In genomic region chr17:1055751-1056645, GRCh38 we compare ENCODE assay signal across 7 cellular contexts. TPM values are rescaled to one million over a fixed set of nuclear protein-coding genes. Genes with fewer than 3 reads are reported as not detected.
DNase-seq lines count a peak whose midpoint lies in the region; ATAC-seq and TF ChIP-seq lines count a peak whose summit lies in the region.

No MANE protein-coding gene starts in this region.

- TF ChIP-seq CTCF in GM12874 (IDR thresholded peaks at IDR 0.05; ENCODE audit: insufficient read depth, low read depth, low read length) (peak; percentile 63), omental fat pad (IDR thresholded peaks at IDR 0.05) (peak in 1 of 3 donors; percentile 12)

- ATAC-seq in omental fat pad (ENCODE audit: low FRiP score) = peak; percentile 45

- DNase-seq in NCI-H2171 treated with DMSO at 0.1 percent for 48 hours (lab: John Stamatoyannopoulos, UW) = peak; percentile 54
- peak; percentile 60 to 68 for DNase-seq in activated T-cell treated with anti-CD3 and anti-CD28 coated beads, Interleukin-2, amount 50 U/mL, for 48 hours
- peak; percentile 39 for DNase-seq in fibroblast of the conjunctiva (ENCODE audit: low read depth)
- DNase-seq in omental fat pad (ENCODE audit: low spot score) = no peak
- no peak for DNase-seq in putamen (ENCODE audit: low spot score)
- DNase-seq in LoVo (ENCODE audit: low spot score) = no peak

RNA-seq across cellular contexts. Expression of gene TIMM22, which starts 59.1 kb away (rescaled TPM):
- total RNA-seq in omental fat pad = 10 to 100 TPM; 10.9 to 18.3 (median 13.4) TPM

Comparison
In these comparisons a context has a peak if more than half of its experiments do, and no peak if none do; other contexts are left out.
1. DNase-seq: peak in NCI-H2171 treated with DMSO at 0.1 percent for 48 hours (single experiment), activated T-cell treated with anti-CD3 and anti-CD28 coated beads, Interleukin-2, amount 50 U/mL, for 48 hours (2 of 2) and fibroblast of the conjunctiva (single experiment); none in omental fat pad (single experiment), putamen (single experiment) and LoVo (single experiment).